Comparison of ENCODE assay signal across 19 cellular contexts in genomic region chr10:122030200-122030552, GRCh38. TPM values are rescaled to one million over a fixed set of nuclear protein-coding genes. Genes with fewer than 3 reads are reported as not detected.
DNase-seq lines count a peak whose midpoint lies in the region; ATAC-seq and TF ChIP-seq lines count a peak whose summit lies in the region.
"Had no signal": no experiment of that assay in that cellular context is flagged by ENCODE, and none has a peak within 500 bp of the region (broad histone marks: within the 10 kb centered on the region; RNA-seq: fewer than 3 reads in every experiment).

No MANE protein-coding gene starts in this region.

- TF ChIP-seq CTCF in sigmoid colon (IDR thresholded peaks at IDR 0.05): no peak
- TF ChIP-seq CTCF in upper lobe of right lung (IDR thresholded peaks at IDR 0.05): no peak

- ATAC-seq in right cardiac atrium (no peak), Right ventricle myocardium superior (ENCODE audit: poor library complexity) (no peak), upper lobe of right lung (no peak)

- intact Hi-C loops in right cardiac atrium (cut with DNase I): no loop called here
- intact Hi-C loops in Right ventricle myocardium superior (cut with DNase I): no loop called here
- intact Hi-C loops in sigmoid colon (cut with DNase I): no loop called here
- intact Hi-C loops in upper lobe of right lung (cut with DNase I): no loop called here
- intact Hi-C loops in posterior vena cava (cut with DNase I): no loop called here

- peak overlapping the region; percentile 90 for H3K27ac ChIP-seq in right cardiac atrium (ENCODE audit: low read length)
- peak overlapping the region; percentile 76 to 86 (median 83) for H3K27ac ChIP-seq in sigmoid colon
- peak overlapping the region; percentile 1 for H3K27ac ChIP-seq in upper lobe of right lung
- H3K27ac ChIP-seq: C4-2B had no signal

- H3K4me1 ChIP-seq in right cardiac atrium (ENCODE audit: control insufficient read depth, insufficient read depth, low read length) (no peaks in the 10 kb centered on the region), sigmoid colon (peaks cover 0 to 48% (median 28%) of the 10 kb centered on the region in 4 donors), upper lobe of right lung (peaks cover 8% of the 10 kb centered on the region)

- H3K9me3 ChIP-seq in right cardiac atrium (ENCODE audit: control insufficient read depth, low read length): no peaks in the 10 kb centered on the region
- no peaks in the 10 kb centered on the region for H3K9me3 ChIP-seq in sigmoid colon
- no peaks in the 10 kb centered on the region for H3K9me3 ChIP-seq in upper lobe of right lung

- H3K27me3 ChIP-seq in right cardiac atrium (ENCODE audit: control insufficient read depth, insufficient read depth) (no peaks in the 10 kb centered on the region), sigmoid colon (no peaks in the 10 kb centered on the region), upper lobe of right lung (no peaks in the 10 kb centered on the region)

- no peak for TF ChIP-seq EP300 in sigmoid colon (IDR thresholded peaks at IDR 0.05)

- DNase-seq in right cardiac atrium: no peak
- DNase-seq in Right ventricle myocardium superior: no peak
- DNase-seq in iPS-NIHi11 (ENCODE audit: low spot score): peak; percentile 2
- DNase-seq in sigmoid colon: no peak
- DNase-seq in upper lobe of right lung: no peak
- DNase-seq in SKM-1 (lab: John Stamatoyannopoulos, UW; ENCODE audit: unreplicated experiment): no peak
- no peak for DNase-seq in activated CD8-positive, alpha-beta memory T cell treated with anti-CD3 and anti-CD28 coated beads, Interleukin-2, amount 50 U/mL, for 4 hours
- DNase-seq in posterior vena cava (ENCODE audit: low spot score): no peak
- DNase-seq: DMS 273 treated with DMSO at 0.1 percent for 48 hours; GDM1; KG1; NCI-H1436; NCI-H2029; NCI-H2171 treated with DMSO at 0.1 percent for 48 hours; NCI-H446 treated with DMSO at 0.1 percent for 48 hours; NK-92 treated with Interleukin-12 subunit alpha and Interleukin-12 subunit beta, amount 100 ng/mL, for 24 hours; RPMI8226 had no signal

- TF ChIP-seq POLR2A in sigmoid colon (IDR thresholded peaks at IDR 0.05): no peak

- no peak overlapping the region for H3K4me3 ChIP-seq in right cardiac atrium (ENCODE audit: low read length)
- H3K4me3 ChIP-seq in sigmoid colon: no peak overlapping the region
- no peak overlapping the region for H3K4me3 ChIP-seq in upper lobe of right lung

- no peaks in the 10 kb centered on the region for H3K36me3 ChIP-seq in sigmoid colon
- H3K36me3 ChIP-seq in upper lobe of right lung: no peaks in the 10 kb centered on the region

- 88% methylated on average over 7 of the region's 7 CpGs for WGBS in right cardiac atrium
- 86 to 90% methylated on average over 7 of the region's 7 CpGs for WGBS in sigmoid colon, 2 donors

RNA-seq across cellular contexts. Expression of gene TACC2, which starts 41.2 kb away (rescaled TPM):
- total RNA-seq in right cardiac atrium (100 to 1,000 TPM; 274 to 370 (median 307) TPM), Right ventricle myocardium superior (349 TPM), sigmoid colon (100 to 1,000 TPM in 1 of 4 donors, 10 to 100 TPM in 3; 64.2 to 173 (median 73.3) TPM), upper lobe of right lung (236 TPM), posterior vena cava (10 to 100 TPM; 54.6 to 75.8 TPM)
- polyA plus RNA-seq in right cardiac atrium (234 TPM), sigmoid colon (10 to 100 TPM; 43.7 to 77.7 (median 55.3) TPM)
- total RNA-seq: OCI-LY7 had no signal

RNA-seq across cellular contexts. Expression of gene NSMCE4A, which starts 55.2 kb away (rescaled TPM):
- 10 to 100 TPM; 30.3 to 43.1 (median 35.0) TPM for total RNA-seq in right cardiac atrium
- 48.0 TPM for polyA plus RNA-seq in right cardiac atrium
- 23.7 TPM for total RNA-seq in Right ventricle myocardium superior
- 100 to 1,000 TPM; 104 to 160 (median 118) TPM for total RNA-seq in sigmoid colon
- 10 to 100 TPM; 39.0 to 55.3 (median 52.0) TPM for polyA plus RNA-seq in sigmoid colon
- total RNA-seq in upper lobe of right lung: 38.4 TPM
- 10 to 100 TPM; 41.2 to 48.0 TPM for total RNA-seq in posterior vena cava

Comparison
In these comparisons a context has a peak if more than half of its experiments do, and no peak if none do; other contexts are left out.
1. H3K27ac ChIP-seq: peak in every context shown above with its lines; median percentile 90 in right cardiac atrium; 83 in sigmoid colon; 1 in upper lobe of right lung.